In the genomic region with DNA sequence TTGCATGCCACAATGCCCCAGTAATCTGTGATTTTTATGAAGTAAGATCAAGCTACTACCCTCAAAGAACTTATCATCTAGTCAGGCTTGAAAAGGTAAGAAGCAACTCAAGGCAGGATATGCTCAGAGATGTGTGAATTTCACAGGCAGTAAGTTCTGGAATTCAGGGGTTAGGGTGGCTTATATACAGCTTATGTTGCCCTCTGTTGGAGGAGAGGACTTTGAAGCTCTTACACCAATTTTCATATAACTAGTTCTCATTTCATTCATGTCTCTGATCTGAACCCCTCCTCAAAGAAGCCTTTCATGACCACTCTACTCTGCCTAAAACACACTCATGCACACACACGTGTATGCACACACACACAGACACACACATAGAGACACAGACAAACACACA, we compare ENCODE assay signal across 13 cellular contexts.
DNase-seq lines count a peak whose midpoint lies in the region; ATAC-seq, FAIRE-seq and TF ChIP-seq lines count a peak whose summit lies in the region.
"Had no signal": no experiment of that assay in that cellular context is flagged by ENCODE, and none has a peak within 500 bp of the region (broad histone marks: within the 10 kb centered on the region; RNA-seq: fewer than 3 reads in every experiment).

No MANE protein-coding gene starts in this region.

- peak; percentile 5 for FAIRE-seq in GM12892 (lab: Jason Lieb, UNC)

- TF ChIP-seq POLR2A in GM12892 (IDR thresholded peaks at IDR 0.05; ENCODE audit: low read depth, low read length) (no peak), sigmoid colon (IDR thresholded peaks at IDR 0.05) (no peak), tibial nerve (IDR thresholded peaks at IDR 0.05) (no peak)

- 74 to 85% methylated on average over 1 of the region's 1 CpG for WGBS in sigmoid colon, 2 donors
- 45 to 67% methylated on average over 1 of the region's 1 CpG for WGBS in tibial nerve, 2 donors

- no peak for ATAC-seq in left lung
- ATAC-seq: esophagus mucosa had no signal

- H3K36me3 ChIP-seq in OCI-LY7 (ENCODE audit: insufficient read depth, low read length) (no peaks in the 10 kb centered on the region), sigmoid colon (no peaks in the 10 kb centered on the region), tibial nerve (no peaks in the 10 kb centered on the region), left lung (no peaks in the 10 kb centered on the region)
- H3K36me3 ChIP-seq: HAP-1, neutrophil had no signal

- TF ChIP-seq CTCF in OCI-LY7 (conservative IDR thresholded peaks at IDR 0.05; ENCODE audit: low read length) (0 out of 2 replicates have a peak, but pooled peaks have one; percentile 20), epithelial cell of esophagus (IDR thresholded peaks at IDR 0.05; ENCODE audit: insufficient read depth, low read depth, low read length, missing control alignments) (no peak), sigmoid colon (IDR thresholded peaks at IDR 0.05) (peak; percentile 20 to 42 (median 29)), tibial nerve (IDR thresholded peaks at IDR 0.05) (no peak), left lung (IDR thresholded peaks at IDR 0.05) (no peak)

- intact Hi-C loops in OCI-LY7 (cut with micrococcal nuclease; ENCODE audit: unreplicated experiment): no loop called here
- intact Hi-C loops in sigmoid colon (cut with DNase I): loop anchor here (2.0 kb wide), 1 partner anchor 42 kb away; no protein-coding TSS in a partner anchor
- intact Hi-C loops in left lung (cut with DNase I): no loop called here

- no TSS peak for BruUV-seq in OCI-LY7 (replicated peaks; lab: Mats Ljungman, UMichigan)

- no peaks in the 10 kb centered on the region for H3K9me2 ChIP-seq in OCI-LY7 (ENCODE audit: insufficient read depth, low read length)

- no peak for TF ChIP-seq EP300 in sigmoid colon (IDR thresholded peaks at IDR 0.05)
- TF ChIP-seq EP300 in tibial nerve (IDR thresholded peaks at IDR 0.05): no peak

- H3K4me1 ChIP-seq in OCI-LY7 (ENCODE audit: insufficient read depth, low read length, poor library complexity, severe bottlenecking): no peaks in the 10 kb centered on the region
- peaks cover 0 to 54% (median 40%) of the 10 kb centered on the region in 4 donors for H3K4me1 ChIP-seq in sigmoid colon
- peaks cover 0 to 5% (median 0%) of the 10 kb centered on the region in 4 donors for H3K4me1 ChIP-seq in tibial nerve
- H3K4me1 ChIP-seq in left lung: no peaks in the 10 kb centered on the region

- H3K9me3 ChIP-seq in OCI-LY7 (ENCODE audit: low read length): no peaks in the 10 kb centered on the region
- no peaks in the 10 kb centered on the region for H3K9me3 ChIP-seq in sigmoid colon
- H3K9me3 ChIP-seq in tibial nerve: no peaks in the 10 kb centered on the region
- H3K9me3 ChIP-seq in left lung: no peaks in the 10 kb centered on the region
- H3K9me3 ChIP-seq: HAP-1, neutrophil had no signal

- H3K79me2 ChIP-seq in OCI-LY7 (ENCODE audit: insufficient read depth, low read depth, low read length): no peaks in the 10 kb centered on the region

- DNase-seq in GM12892 (ENCODE audit: insufficient read length) (no peak), OCI-LY7 (ENCODE audit: low spot score) (no peak), epithelial cell of esophagus (ENCODE audit: low read depth) (peak; percentile 20), sigmoid colon (no peak), cerebellar nuclear complex (lab: John Stamatoyannopoulos, UW) (no peak), tibial nerve (ENCODE audit: low spot score in 2 of 2) (no peak), left lung (no peak)
- DNase-seq: activated naive CD4-positive, alpha-beta T cell treated with anti-CD3 and anti-CD28 coated beads for 36 hours; COR-L47; NCI-H2171 treated with DMSO at 0.1 percent for 48 hours had no signal

- H3K27me3 ChIP-seq in sigmoid colon: no peaks in the 10 kb centered on the region
- H3K27me3 ChIP-seq in tibial nerve: no peaks in the 10 kb centered on the region
- H3K27me3 ChIP-seq in left lung: no peaks in the 10 kb centered on the region

- H3K4me2 ChIP-seq in OCI-LY7 (ENCODE audit: low read length): no peak overlapping the region

- H4K20me1 ChIP-seq in OCI-LY7 (ENCODE audit: insufficient read depth, low read length): no peaks in the 10 kb centered on the region

- H3K27ac ChIP-seq in OCI-LY7 (ENCODE audit: low read depth, low read length, poor library complexity, severe bottlenecking) (no peak overlapping the region), sigmoid colon (no peak overlapping the region), tibial nerve (no peak overlapping the region), left lung (no peak overlapping the region)
- H3K27ac ChIP-seq: neutrophil had no signal

- POLR2A ChIA-PET in OCI-LY7 (lab: Charles Lee): no interaction called here

- no peak overlapping the region for H2AFZ ChIP-seq in OCI-LY7 (ENCODE audit: low read length)

- no peak overlapping the region for H3K4me3 ChIP-seq in OCI-LY7 (ENCODE audit: low read depth, low read length, poor library complexity, severe bottlenecking)
- no peak overlapping the region for H3K4me3 ChIP-seq in epithelial cell of esophagus (ENCODE audit: low read length)
- H3K4me3 ChIP-seq in sigmoid colon: no peak overlapping the region
- no peak overlapping the region for H3K4me3 ChIP-seq in tibial nerve
- no peak overlapping the region for H3K4me3 ChIP-seq in left lung
- H3K4me3 ChIP-seq: HAP-1 had no signal

- CTCF ChIA-PET in OCI-LY7 (lab: Charles Lee; ENCODE audit: unreplicated experiment): no interaction called here

Comparison
In these comparisons a context has a peak if more than half of its experiments do, and no peak if none do; other contexts are left out.
1. CTCF ChIP-seq: peak in OCI-LY7 (single experiment) and sigmoid colon (4 of 4); none in epithelial cell of esophagus (single experiment), tibial nerve (0 of 5) and left lung (0 of 2).